ENCODE assay signal across 8 cellular contexts in the genomic region with DNA sequence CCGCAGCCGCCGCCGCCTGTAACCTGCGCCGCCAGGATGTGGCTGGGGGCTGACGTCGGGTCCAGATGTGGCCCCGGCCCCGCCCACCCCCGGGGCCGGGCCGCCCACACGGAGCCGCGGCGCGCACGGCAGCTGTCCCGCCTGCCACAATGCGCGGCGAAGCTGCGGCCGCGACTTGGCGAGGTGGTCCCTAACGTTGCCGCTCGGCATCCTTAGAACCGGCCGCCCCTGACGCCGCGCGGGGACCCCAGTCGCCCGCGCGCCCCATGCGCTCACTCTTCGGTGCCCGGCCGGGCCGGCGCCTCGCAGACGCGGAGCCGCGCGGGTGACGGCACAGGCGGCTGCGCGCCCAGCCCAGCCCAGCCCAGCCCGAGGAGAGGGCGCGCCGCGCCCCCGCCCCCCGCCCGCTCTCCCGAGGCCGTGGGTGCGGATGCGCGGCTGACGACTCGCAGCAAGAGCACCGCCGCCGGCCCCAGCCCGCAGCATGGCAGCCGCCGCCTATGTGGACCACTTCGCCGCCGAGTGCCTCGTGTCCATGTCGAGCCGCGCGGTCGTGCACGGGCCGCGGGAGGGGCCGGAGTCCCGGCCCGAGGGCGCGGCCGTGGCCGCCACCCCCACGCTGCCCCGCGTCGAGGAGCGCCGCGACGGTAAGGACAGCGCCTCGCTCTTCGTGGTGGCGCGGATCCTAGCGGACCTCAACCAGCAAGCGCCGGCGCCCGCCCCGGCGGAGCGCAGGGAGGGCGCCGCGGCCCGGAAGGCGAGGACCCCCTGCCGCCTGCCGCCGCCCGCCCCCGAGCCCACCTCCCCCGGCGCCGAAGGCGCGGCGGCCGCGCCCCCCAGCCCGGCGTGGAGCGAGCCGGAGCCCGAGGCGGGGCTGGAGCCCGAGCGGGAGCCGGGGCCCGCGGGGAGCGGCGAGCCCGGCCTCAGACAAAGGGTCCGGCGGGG. TPM values are rescaled to one million over a fixed set of nuclear protein-coding genes. Genes with fewer than 3 reads are reported as not detected.
DNase-seq lines count a peak whose midpoint lies in the region; ATAC-seq, FAIRE-seq and TF ChIP-seq lines count a peak whose summit lies in the region.

A gene (plus strand): TSS at position 107 of the 945 bp plus-strand sequence. CDS start 378 bp downstream, at position 485.

- FAIRE-seq in RCC 7860 (lab: Jason Lieb, UNC), result no peak

- TF ChIP-seq CTCF in ascending aorta (IDR thresholded peaks at IDR 0.05), result peak in 1 of 3 experiments; percentile 10
- TF ChIP-seq CTCF in gastrocnemius medialis (IDR thresholded peaks at IDR 0.05 in 4 of 5, conservative IDR thresholded peaks at IDR 0.05 in 1 of 5), result no peak

- H3K4me3 ChIP-seq in SJCRH30 (peak within 1 kb of the TSS; percentile 69), ascending aorta (peak within 1 kb of the TSS; percentile 74 to 90), gastrocnemius medialis (peak within 1 kb of the TSS; percentile 72 to 97 (median 88))

- H3K4me1 ChIP-seq in SJCRH30 (peaks cover 15% of the 10 kb centered on the region), ascending aorta (peaks cover 5 to 29% of the 10 kb centered on the region in 2 donors), gastrocnemius medialis (peaks cover 37 to 40% of the 10 kb centered on the region in 2 donors)

- in situ Hi-C loops in gastrocnemius medialis (cut with MboI; ENCODE audit: low sequenced_read_pairs in 4 of 4), result loop anchor here in 3 of 4 donors (10.0 to 25.0 kb wide), 2 partner anchors 112 to 365 kb away; no protein-coding TSS in a partner anchor

- ATAC-seq in HG03025 (IDR thresholded peaks at IDR 0.05; ENCODE audit: low FRiP score, unreplicated experiment) (peak; percentile 45), gastrocnemius medialis (peak; percentile 62 to 69)

- TF ChIP-seq POLR2A in gastrocnemius medialis (IDR thresholded peaks at IDR 0.05), result peak; percentile 71 to 81

- intact Hi-C loops in ascending aorta (cut with DNase I), result loop anchor here (1.0 to 10.0 kb wide), 10 partner anchors 38 to 543 kb away; a partner anchor contains a TSS
- intact Hi-C loops in gastrocnemius medialis (cut with DNase I; ENCODE audit: low total_unique reads), result loop anchor here (1.0 to 5.0 kb wide), 8 partner anchors 22 to 1505 kb away; a partner anchor contains a TSS

- H3K9me3 ChIP-seq in SJCRH30 (replicated peaks) (no peaks in the 10 kb centered on the region), ascending aorta (no peaks in the 10 kb centered on the region), gastrocnemius medialis (no peaks in the 10 kb centered on the region)

- peak; percentile 52 to 82 (median 68) for DNase-seq in activated CD4-positive, CD25-positive, alpha-beta regulatory T cell (lab: John Stamatoyannopoulos, UW)
- no peak for DNase-seq in activated CD4-positive, CD25-positive, alpha-beta regulatory T cell treated with anti-CD3 and anti-CD28 coated beads, Interleukin-2, amount 50 U/mL, for 72 hours
- DNase-seq in SJCRH30 (no peak), ascending aorta (ENCODE audit: low spot score in 2 of 2) (peak in 1 of 2 donors; percentile 82), hypothalamus (lab: John Stamatoyannopoulos, UW) (peak in 32 of 51 donors; percentile 48 to 90 (median 78)), gastrocnemius medialis (no peak), RCC 7860 (ENCODE audit: low spot score) (no peak)

- no peaks in the 10 kb centered on the region for H3K27me3 ChIP-seq in SJCRH30
- H3K27me3 ChIP-seq in ascending aorta, result no peaks in the 10 kb centered on the region
- no peaks in the 10 kb centered on the region for H3K27me3 ChIP-seq in gastrocnemius medialis

- H3K27ac ChIP-seq in SJCRH30, result peak within 1 kb of the TSS; percentile 74
- peak within 1 kb of the TSS; percentile 95 to 99 for H3K27ac ChIP-seq in ascending aorta
- H3K27ac ChIP-seq in gastrocnemius medialis, result peak within 1 kb of the TSS; percentile 93 to 99 (median 98)

- H3K36me3 ChIP-seq in SJCRH30 (no peaks in the 10 kb centered on the region), ascending aorta (no peaks in the 10 kb centered on the region), gastrocnemius medialis (no peaks in the 10 kb centered on the region)

RNA-seq across cellular contexts. Expression of the gene that starts here (rescaled TPM):
- total RNA-seq in SJCRH30 (2014; rRNA removed; shearing (Covaris generic)), result 33.1 and 34.7 TPM in 2 replicates
- total RNA-seq in ascending aorta (235 TPM), gastrocnemius medialis (10 to 100 TPM; 18.3 to 50.2 (median 32.9) TPM)

Comparison
In these comparisons a context has a peak if more than half of its experiments do, and no peak if none do; other contexts are left out.
1. DNase-seq: peak in activated CD4-positive, CD25-positive, alpha-beta regulatory T cell (4 of 4) and hypothalamus (32 of 51); none in activated CD4-positive, CD25-positive, alpha-beta regulatory T cell treated with anti-CD3 and anti-CD28 coated beads, Interleukin-2, amount 50 U/mL, for 72 hours (single experiment), SJCRH30 (0 of 2), gastrocnemius medialis (0 of 2) and RCC 7860 (single experiment).
2. Peak in every context shown above with its lines, with median percentiles within 50 percentile points of each other: H3K27ac ChIP-seq and H3K4me3 ChIP-seq.